9 cellular contexts compared by ENCODE assay signal in the genomic region with DNA sequence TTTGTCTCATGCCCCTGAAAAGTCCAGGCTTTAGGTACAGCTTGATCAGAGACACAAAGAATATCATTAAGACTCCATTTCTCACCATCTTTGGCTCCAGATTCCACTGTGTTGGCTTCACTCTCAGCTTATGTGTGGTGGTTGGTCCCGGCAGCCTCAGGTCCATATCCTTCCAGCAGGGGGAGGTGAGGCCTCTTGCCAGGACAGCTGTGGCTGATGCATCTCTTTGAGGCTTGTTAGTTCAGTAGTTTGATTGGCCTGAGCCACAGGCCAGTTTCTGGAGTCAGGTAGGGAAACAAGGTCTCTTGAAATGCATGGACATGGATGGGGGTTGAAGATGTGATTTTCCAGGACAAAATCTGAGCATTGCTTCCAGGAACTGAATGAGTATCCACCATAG.
DNase-seq lines count a peak whose midpoint lies in the region; ATAC-seq and TF ChIP-seq lines count a peak whose summit lies in the region.
"Had no signal": no experiment of that assay in that cellular context is flagged by ENCODE, and none has a peak within 500 bp of the region (broad histone marks: within the 10 kb centered on the region; RNA-seq: fewer than 3 reads in every experiment).

No MANE protein-coding gene starts in this region.

- ATAC-seq in HG03139 (IDR thresholded peaks at IDR 0.05; ENCODE audit: unreplicated experiment): peak; percentile 79

- no peaks in the 10 kb centered on the region for H3K4me1 Mint-ChIP-seq in activated CD4-positive, alpha-beta memory T cell treated with anti-CD3 and anti-CD28 coated beads for 36 hours (ENCODE audit: low read depth)
- H3K4me1 Mint-ChIP-seq in activated CD4-positive, alpha-beta memory T cell treated with anti-CD3 and anti-CD28 coated beads, Interleukin-2, amount 10 ng/mL, durations not matched to agents 7 days and 5 days: no peaks in the 10 kb centered on the region

- POLR2A ChIA-PET in activated CD4-positive, alpha-beta memory T cell treated with anti-CD3 and anti-CD28 coated beads for 36 hours (lab: Charles Lee): no interaction called here
- POLR2A ChIA-PET in activated CD4-positive, alpha-beta memory T cell treated with anti-CD3 and anti-CD28 coated beads, Interleukin-2, amount 10 ng/mL, durations not matched to agents 7 days and 5 days (lab: Charles Lee): no interaction called here

- DNase-seq in activated CD4-positive, alpha-beta memory T cell treated with anti-CD3 and anti-CD28 coated beads for 36 hours: peak; percentile 25
- no peak for DNase-seq in activated CD4-positive, alpha-beta memory T cell treated with anti-CD3 and anti-CD28 coated beads, Interleukin-2, amount 10 ng/mL, durations not matched to agents 7 days and 5 days
- DNase-seq in amniotic epithelial cell (ENCODE audit: low read depth) (peak; percentile 53), kidney epithelial cell (ENCODE audit: low read depth) (no peak), epidermal melanocyte (ENCODE audit: insufficient read length, low spot score) (no peak), CD1c-positive myeloid dendritic cell (ENCODE audit: extremely low spot score) (no peak), KBM-7 (no peak)

- intact Hi-C loops in activated CD4-positive, alpha-beta memory T cell treated with anti-CD3 and anti-CD28 coated beads for 36 hours (cut with micrococcal nuclease): no loop called here

- in situ Hi-C loops in KBM-7 (cut with MboI; ENCODE audit: low pct_unique_long_range_greater_than_20kb, low sequenced_read_pairs): no loop called here

- peaks cover 31% of the 10 kb centered on the region for H3K36me3 Mint-ChIP-seq in activated CD4-positive, alpha-beta memory T cell treated with anti-CD3 and anti-CD28 coated beads for 36 hours
- no peaks in the 10 kb centered on the region for H3K36me3 Mint-ChIP-seq in activated CD4-positive, alpha-beta memory T cell treated with anti-CD3 and anti-CD28 coated beads, Interleukin-2, amount 10 ng/mL, durations not matched to agents 7 days and 5 days (ENCODE audit: low read depth)

- no peaks in the 10 kb centered on the region for H3K9me3 Mint-ChIP-seq in activated CD4-positive, alpha-beta memory T cell treated with anti-CD3 and anti-CD28 coated beads for 36 hours
- no peaks in the 10 kb centered on the region for H3K9me3 Mint-ChIP-seq in activated CD4-positive, alpha-beta memory T cell treated with anti-CD3 and anti-CD28 coated beads, Interleukin-2, amount 10 ng/mL, durations not matched to agents 7 days and 5 days

- CTCF ChIA-PET in activated CD4-positive, alpha-beta memory T cell treated with anti-CD3 and anti-CD28 coated beads for 36 hours (lab: Charles Lee): no interaction called here
- CTCF ChIA-PET in activated CD4-positive, alpha-beta memory T cell treated with anti-CD3 and anti-CD28 coated beads, Interleukin-2, amount 10 ng/mL, durations not matched to agents 7 days and 5 days (lab: Charles Lee): interaction anchor here (0.7 kb wide), 1 partner anchor 10 kb away, joined by 3 read pairs; no protein-coding TSS in a partner anchor

- TF ChIP-seq CTCF in kidney epithelial cell (IDR thresholded peaks at IDR 0.05; ENCODE audit: insufficient read depth, low read length, poor library complexity, severe bottlenecking): peak; percentile 44

- no peaks in the 10 kb centered on the region for H3K27me3 Mint-ChIP-seq in activated CD4-positive, alpha-beta memory T cell treated with anti-CD3 and anti-CD28 coated beads for 36 hours
- H3K27me3 Mint-ChIP-seq in activated CD4-positive, alpha-beta memory T cell treated with anti-CD3 and anti-CD28 coated beads, Interleukin-2, amount 10 ng/mL, durations not matched to agents 7 days and 5 days: no peaks in the 10 kb centered on the region

- H3K27ac Mint-ChIP-seq in activated CD4-positive, alpha-beta memory T cell treated with anti-CD3 and anti-CD28 coated beads for 36 hours: no peak overlapping the region
- H3K27ac Mint-ChIP-seq in activated CD4-positive, alpha-beta memory T cell treated with anti-CD3 and anti-CD28 coated beads, Interleukin-2, amount 10 ng/mL, durations not matched to agents 7 days and 5 days: no peak overlapping the region

- no peaks in the 10 kb centered on the region for H3K27me3 ChIP-seq in kidney epithelial cell (ENCODE audit: control insufficient read depth, insufficient read depth, low read length)
- H3K27me3 ChIP-seq: ovary had no signal

- H3K4me3 Mint-ChIP-seq in activated CD4-positive, alpha-beta memory T cell treated with anti-CD3 and anti-CD28 coated beads for 36 hours: no peak overlapping the region
- H3K4me3 Mint-ChIP-seq in activated CD4-positive, alpha-beta memory T cell treated with anti-CD3 and anti-CD28 coated beads, Interleukin-2, amount 10 ng/mL, durations not matched to agents 7 days and 5 days: no peak overlapping the region

- H3K4me3 ChIP-seq in kidney epithelial cell (ENCODE audit: low read depth, low read length): no peak overlapping the region
- H3K4me3 ChIP-seq: ovary had no signal

- H3K36me3 ChIP-seq in kidney epithelial cell (ENCODE audit: control insufficient read depth, insufficient read depth, low read length): peaks cover 1% of the 10 kb centered on the region
- H3K36me3 ChIP-seq: ovary had no signal

Comparison
In these comparisons a context has a peak if more than half of its experiments do, and no peak if none do; other contexts are left out.
1. DNase-seq: peak in activated CD4-positive, alpha-beta memory T cell treated with anti-CD3 and anti-CD28 coated beads for 36 hours (single experiment) and amniotic epithelial cell (single experiment); none in activated CD4-positive, alpha-beta memory T cell treated with anti-CD3 and anti-CD28 coated beads, Interleukin-2, amount 10 ng/mL, durations not matched to agents 7 days and 5 days (single experiment), kidney epithelial cell (single experiment), epidermal melanocyte (single experiment), CD1c-positive myeloid dendritic cell (single experiment) and KBM-7 (single experiment).